ENCODE assay signal across 21 cellular contexts in genomic region chr6:166938150-166938549, GRCh38.
"Had no signal": no experiment of that assay in that cellular context is flagged by ENCODE, and none has a peak within 500 bp of the region (broad histone marks: within the 10 kb centered on the region; RNA-seq: fewer than 3 reads in every experiment).

No MANE protein-coding gene starts in this region.

- DNase-seq: dorsolateral prefrontal cortex; effector CD4-positive, alpha-beta T cell; kidney; left lung; mesenchymal stem cell; natural killer cell; right lobe of liver; small intestine; stimulated activated CD4-positive, alpha-beta T cell treated with anti-CD3 and anti-CD28 coated beads, Interleukin-15, amount 100 ng/mL, for 24 hours; stimulated activated CD4-positive, alpha-beta T cell treated with anti-CD3 and anti-CD28 coated beads, Interleukin-2, amount 100 ng/mL, for 48 hours; stimulated activated naive B cell treated with anti-CD40 and anti-IgM and Interleukin-4, amounts not matched to agents 10 μg/mL and 1 μg/mL and 100 μg/mL, for 72 hours had no signal

- H3K27ac ChIP-seq: dorsolateral prefrontal cortex, left lung, neutrophil, parathyroid adenoma, right lobe of liver, thoracic aorta, tibial nerve, vagina had no signal

- H3K79me2 ChIP-seq: parathyroid adenoma had no signal

- H3K4me3 ChIP-seq: dorsolateral prefrontal cortex, left lung, right lobe of liver, thoracic aorta, tibial nerve, vagina had no signal

- H3K4me3 Mint-ChIP-seq: natural killer cell; neural crest cell; stimulated activated naive B cell treated with anti-CD40 and anti-IgM and Interleukin-4, amounts not matched to agents 10 μg/mL and 1 μg/mL and 100 μg/mL, for 72 hours; stimulated activated naive CD8-positive, alpha-beta T cell treated with anti-CD3 and anti-CD28 coated beads, Interleukin-15, Interleukin-2, amounts not matched to agents 100 ng/mL and 50 ng/mL, for 24 hours had no signal

- H3K9me3 Mint-ChIP-seq: natural killer cell; neural crest cell; stimulated activated naive B cell treated with anti-CD40 and anti-IgM and Interleukin-4, amounts not matched to agents 10 μg/mL and 1 μg/mL and 100 μg/mL, for 72 hours; stimulated activated naive CD8-positive, alpha-beta T cell treated with anti-CD3 and anti-CD28 coated beads, Interleukin-15, Interleukin-2, amounts not matched to agents 100 ng/mL and 50 ng/mL, for 24 hours had no signal

- H3K4me1 ChIP-seq: right lobe of liver, tibial nerve, vagina had no signal

- H3K27me3 ChIP-seq: dorsolateral prefrontal cortex, left lung, neutrophil, right lobe of liver, tibial nerve, vagina had no signal

- H3K9ac ChIP-seq: parathyroid adenoma had no signal

- FAIRE-seq: colon, frontal cortex, kidney, small intestine had no signal

- H3K36me3 Mint-ChIP-seq: natural killer cell had no signal

- H2AFZ ChIP-seq: parathyroid adenoma had no signal

- H3K9me3 ChIP-seq: left lung, neutrophil, right lobe of liver, thoracic aorta, tibial nerve, vagina had no signal

- H3K27ac Mint-ChIP-seq: natural killer cell; stimulated activated naive B cell treated with anti-CD40 and anti-IgM and Interleukin-4, amounts not matched to agents 10 μg/mL and 1 μg/mL and 100 μg/mL, for 72 hours had no signal

- ATAC-seq: left lung; natural killer cell; right lobe of liver; stimulated activated naive B cell treated with anti-CD40 and anti-IgM and Interleukin-4, amounts not matched to agents 10 μg/mL and 1 μg/mL and 100 μg/mL, for 72 hours had no signal

- H3K27me3 Mint-ChIP-seq: progenitor cell of endocrine pancreas; stimulated activated naive B cell treated with anti-CD40 and anti-IgM and Interleukin-4, amounts not matched to agents 10 μg/mL and 1 μg/mL and 100 μg/mL, for 72 hours; stimulated activated naive CD8-positive, alpha-beta T cell treated with anti-CD3 and anti-CD28 coated beads, Interleukin-15, Interleukin-2, amounts not matched to agents 100 ng/mL and 50 ng/mL, for 24 hours had no signal
